In genomic region chr2:197779261-197779660, GRCh38 we compare ENCODE assay signal across 11 cellular contexts. TPM values are rescaled to one million over a fixed set of nuclear protein-coding genes. Genes with fewer than 3 reads are reported as not detected.
"Had no signal": no experiment of that assay in that cellular context is flagged by ENCODE, and none has a peak within 500 bp of the region (broad histone marks: within the 10 kb centered on the region; RNA-seq: fewer than 3 reads in every experiment).

No MANE protein-coding gene starts in this region.

- H3K36me3 ChIP-seq: HAP-1 had no signal

- H3K9me3 ChIP-seq: HAP-1 had no signal

- FAIRE-seq: HTR-8/SVneo, K562 had no signal

- H3K4me1 ChIP-seq: HAP-1 had no signal

- DNase-seq: GOT3, H7, HFFc6, IMR-90, KG1 had no signal

- H3K4me3 ChIP-seq: HAP-1, K562 had no signal

- ATAC-seq: HCT116, K562 had no signal

RNA-seq across cellular contexts. Expression of gene BOLL, which starts 5.9 kb away (rescaled TPM):
- total RNA-seq: H4, HFFc6, HT-29, IMR-90 had no signal
- polyA plus RNA-seq: IMR-90 had no signal
